Comparison of ENCODE assay signal across 7 cellular contexts in the genomic region with DNA sequence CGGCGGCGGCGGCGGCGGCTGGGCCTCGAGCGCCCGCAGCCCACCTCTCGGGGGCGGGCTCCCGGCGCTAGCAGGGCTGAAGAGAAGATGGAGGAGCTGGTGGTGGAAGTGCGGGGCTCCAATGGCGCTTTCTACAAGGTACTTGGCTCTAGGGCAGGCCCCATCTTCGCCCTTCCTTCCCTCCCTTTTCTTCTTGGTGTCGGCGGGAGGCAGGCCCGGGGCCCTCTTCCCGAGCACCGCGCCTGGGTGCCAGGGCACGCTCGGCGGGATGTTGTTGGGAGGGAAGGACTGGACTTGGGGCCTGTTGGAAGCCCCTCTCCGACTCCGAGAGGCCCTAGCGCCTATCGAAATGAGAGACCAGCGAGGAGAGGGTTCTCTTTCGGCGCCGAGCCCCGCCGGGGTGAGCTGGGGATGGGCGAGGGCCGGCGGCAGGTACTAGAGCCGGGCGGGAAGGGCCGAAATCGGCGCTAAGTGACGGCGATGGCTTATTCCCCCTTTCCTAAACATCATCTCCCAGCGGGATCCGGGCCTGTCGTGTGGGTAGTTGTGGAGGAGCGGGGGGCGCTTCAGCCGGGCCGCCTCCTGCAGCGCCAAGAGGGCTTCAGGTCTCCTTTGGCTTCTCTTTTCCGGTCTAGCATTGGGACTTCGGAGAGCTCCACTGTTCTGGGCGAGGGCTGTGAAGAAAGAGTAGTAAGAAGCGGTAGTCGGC. TPM values are rescaled to one million over a fixed set of nuclear protein-coding genes. Genes with fewer than 3 reads are reported as not detected.
A peak's percentile ranks its signal among the peaks of the same experiment; 100 is the strongest.
DNase-seq lines count a peak whose midpoint lies in the region; ATAC-seq and TF ChIP-seq lines count a peak whose summit lies in the region.

No MANE protein-coding gene starts in this region.

- no peaks in the 10 kb centered on the region for H3K27me3 ChIP-seq in spleen (replicated peaks in 1 of 7)

- peaks cover 10 to 53% (median 38%) of the 10 kb centered on the region in 6 donors for H3K4me1 ChIP-seq in spleen

- WGBS in spleen, 5 donors = 1 to 50% (median 1%) methylated on average over 21 to 57 of the region's 58 CpGs

- intact Hi-C loops in spleen (cut with DNase I; ENCODE audit: low total_unique reads) = no loop called here

- no peak for TF ChIP-seq POLR2A in spleen (IDR thresholded peaks at IDR 0.05)

- peak; percentile 34 for ATAC-seq in GM21619 (IDR thresholded peaks at IDR 0.05; ENCODE audit: unreplicated experiment)

- TF ChIP-seq CTCF in spleen (IDR thresholded peaks at IDR 0.05 in 8 of 11, conservative IDR thresholded peaks at IDR 0.05 in 3 of 11) = no peak

- H3K4me3 ChIP-seq in GM08714 (ENCODE audit: low read length) (peak overlapping the region; percentile 89), spleen (peak overlapping the region; percentile 43 to 83 (median 58))
- peak overlapping the region; percentile 66 for H3K4me3 ChIP-seq in Jurkat, Clone E6-1 (ENCODE audit: low read length)

- H3K27ac ChIP-seq in spleen = peak overlapping the region; percentile 72 to 95 (median 93)

- no peaks in the 10 kb centered on the region for H3K36me3 ChIP-seq in spleen

- H3K9me3 ChIP-seq in spleen = no peaks in the 10 kb centered on the region

- DNase-seq in Jurkat, Clone E6-1 (ENCODE audit: low read depth, low spot score) = peak; percentile 10
- peak; percentile 13 for DNase-seq in T-helper 9 cell
- peak; percentile 13 for DNase-seq in central memory CD4-positive, alpha-beta T cell
- peak; percentile 48 for DNase-seq in iris pigment epithelial cell (ENCODE audit: low read depth)
- DNase-seq in spleen = peak; percentile 89

RNA-seq across cellular contexts. Expression of a gene that starts 0.5 kb away (rescaled TPM):
- 24.7 TPM for polyA plus RNA-seq in Jurkat, Clone E6-1 (2012; ENCODE audit: insufficient read depth, insufficient read length)
- total RNA-seq in spleen = 10 to 100 TPM; 49.6 to 78.4 (median 70.0) TPM
- polyA plus RNA-seq in spleen = 10 to 100 TPM; 20.6 to 30.5 (median 25.2) TPM

Comparison
In these comparisons a context has a peak if more than half of its experiments do, and no peak if none do; other contexts are left out.
1. Peak in every context shown above with its lines: DNase-seq, ATAC-seq, H3K4me3 ChIP-seq and H3K27ac ChIP-seq.
2. DNase-seq: peak in every context shown above with its lines; median percentile 89 in spleen; 48 in iris pigment epithelial cell; 13 in T-helper 9 cell; 13 in central memory CD4-positive, alpha-beta T cell; 10 in Jurkat, Clone E6-1.